Comparison of ENCODE assay signal across 1 cellular context in the genomic region with DNA sequence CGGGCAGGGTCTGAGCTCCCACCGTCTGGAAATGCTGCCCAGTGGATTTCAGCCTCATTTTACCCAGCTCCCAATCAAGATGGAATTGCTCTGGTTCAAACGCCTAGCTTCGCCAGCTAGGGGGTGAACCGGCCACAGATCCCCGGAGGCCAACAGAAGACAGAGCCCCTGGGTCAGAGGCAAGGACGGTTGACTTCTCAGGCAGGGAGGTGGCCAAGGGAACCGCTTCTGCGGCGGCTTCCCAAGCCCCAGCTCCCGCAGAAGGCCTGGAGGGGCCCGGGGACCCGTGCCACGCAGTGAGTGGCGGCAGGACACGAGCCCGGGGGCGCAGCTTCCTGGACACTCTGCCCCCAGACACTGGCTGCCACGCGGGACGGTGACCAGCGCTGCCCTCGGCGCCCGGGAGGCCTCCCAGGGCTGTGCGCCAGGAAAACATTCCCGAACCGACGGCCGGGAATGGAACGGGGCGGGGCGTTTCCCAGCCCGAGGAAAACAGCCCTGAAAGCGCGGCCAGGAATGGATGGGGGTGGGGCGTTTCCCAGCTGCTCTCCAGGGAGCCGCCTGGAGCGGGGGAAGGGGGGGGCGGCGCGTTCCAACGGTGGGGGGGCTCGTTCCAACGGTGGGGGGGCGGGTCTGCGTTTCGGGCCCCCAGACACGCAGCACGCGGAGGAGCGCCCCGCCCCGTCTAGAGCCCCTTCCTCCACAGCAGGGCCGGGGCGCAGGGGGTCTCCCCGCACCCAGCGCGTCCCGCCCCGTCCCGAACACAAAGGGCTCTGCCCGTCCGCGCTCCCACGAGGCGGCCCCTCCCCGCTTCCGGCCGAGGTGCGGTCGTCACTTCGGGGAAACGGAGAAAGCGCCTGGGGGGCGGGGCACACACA.
TF ChIP-seq lines count a peak whose summit lies in the region.

No MANE protein-coding gene starts in this region.

TF ChIP-seq in K562, 482 proteins besides CTCF, POLR2A, EP300 and RAD21 (continued from another document and continues in another):
- TF ChIP-seq ZNF592 (IDR thresholded peaks at IDR 0.05) (peak; percentile 99), SRSF1 (IDR thresholded peaks at IDR 0.05; ENCODE audit: low read depth, low read length) (no peak), NR2F6 (CRISPR knock-in tag; IDR thresholded peaks at IDR 0.05) (no peak), CBX8 (IDR thresholded peaks at IDR 0.05; ENCODE audit: borderline replicate concordance, extremely low read depth, low read depth, low read length, poor library complexity, severe bottlenecking) (no peak), EZH2 (IDR thresholded peaks at IDR 0.05; ENCODE audit: borderline replicate concordance, low read depth, low read length) (no peak), ETS2 (tag; IDR thresholded peaks at IDR 0.05; ENCODE audit: borderline replicate concordance, poor library complexity, severe bottlenecking) (peak; percentile 42), SP2 (IDR thresholded peaks at IDR 0.05; ENCODE audit: extremely low read depth, low read depth, low read length, poor library complexity, severe bottlenecking) (no peak), CEBPZ (IDR thresholded peaks at IDR 0.05; ENCODE audit: borderline replicate concordance, low read depth, low read length) (no peak), CREM (IDR thresholded peaks at IDR 0.05; ENCODE audit: low read depth) (peak; percentile 30), ARID3A (IDR thresholded peaks at IDR 0.05; ENCODE audit: borderline replicate concordance, low read depth, low read length) (no peak), ZNF3 (CRISPR knock-in tag; IDR thresholded peaks at IDR 0.05) (no peak), CHAMP1 (IDR thresholded peaks at IDR 0.05) (no peak), XRCC4 (IDR thresholded peaks at IDR 0.05; ENCODE audit: extremely low read depth, insufficient read depth, insufficient read length) (no peak), ZNF586 (CRISPR knock-in tag; conservative IDR thresholded peaks at IDR 0.05) (peak; percentile 31; the same call in 1 of the 2 replicates), CC2D1A (IDR thresholded peaks at IDR 0.05) (no peak), ZNF589 (CRISPR knock-in tag; IDR thresholded peaks at IDR 0.05; ENCODE audit: low read depth) (peak; percentile 96), FOSL1 (tag; conservative IDR thresholded peaks at IDR 0.05) (no peak), REST (CRISPR knock-in tag; IDR thresholded peaks at IDR 0.05; ENCODE audit: low read depth) (peak; percentile 87; the same call in 1 of the 2 replicates), KDM4B (IDR thresholded peaks at IDR 0.05; ENCODE audit: borderline replicate concordance in 2 of 2, low read depth in 1 of 2) (peak in 1 of 2 experiments; percentile 76; a peak in 1 of 4 replicates)
- TF ChIP-seq, protein P1, sequence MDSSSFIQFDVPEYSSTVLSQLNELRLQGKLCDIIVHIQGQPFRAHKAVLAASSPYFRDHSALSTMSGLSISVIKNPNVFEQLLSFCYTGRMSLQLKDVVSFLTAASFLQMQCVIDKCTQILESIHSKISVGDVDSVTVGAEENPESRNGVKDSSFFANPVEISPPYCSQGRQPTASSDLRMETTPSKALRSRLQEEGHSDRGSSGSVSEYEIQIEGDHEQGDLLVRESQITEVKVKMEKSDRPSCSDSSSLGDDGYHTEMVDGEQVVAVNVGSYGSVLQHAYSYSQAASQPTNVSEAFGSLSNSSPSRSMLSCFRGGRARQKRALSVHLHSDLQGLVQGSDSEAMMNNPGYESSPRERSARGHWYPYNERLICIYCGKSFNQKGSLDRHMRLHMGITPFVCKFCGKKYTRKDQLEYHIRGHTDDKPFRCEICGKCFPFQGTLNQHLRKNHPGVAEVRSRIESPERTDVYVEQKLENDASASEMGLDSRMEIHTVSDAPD (CRISPR knock-in tag; IDR thresholded peaks at IDR 0.05) = peak; percentile 28; the same call in 1 of the 2 replicates
- TF ChIP-seq, protein P2, sequence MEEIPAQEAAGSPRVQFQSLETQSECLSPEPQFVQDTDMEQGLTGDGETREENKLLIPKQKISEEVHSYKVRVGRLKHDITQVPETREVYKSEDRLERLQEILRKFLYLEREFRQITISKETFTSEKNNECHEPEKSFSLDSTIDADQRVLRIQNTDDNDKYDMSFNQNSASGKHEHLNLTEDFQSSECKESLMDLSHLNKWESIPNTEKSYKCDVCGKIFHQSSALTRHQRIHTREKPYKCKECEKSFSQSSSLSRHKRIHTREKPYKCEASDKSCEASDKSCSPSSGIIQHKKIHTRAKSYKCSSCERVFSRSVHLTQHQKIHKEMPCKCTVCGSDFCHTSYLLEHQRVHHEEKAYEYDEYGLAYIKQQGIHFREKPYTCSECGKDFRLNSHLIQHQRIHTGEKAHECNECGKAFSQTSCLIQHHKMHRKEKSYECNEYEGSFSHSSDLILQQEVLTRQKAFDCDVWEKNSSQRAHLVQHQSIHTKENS (CRISPR knock-in tag; IDR thresholded peaks at IDR 0.05) = no peak
- TF ChIP-seq, protein P3, sequence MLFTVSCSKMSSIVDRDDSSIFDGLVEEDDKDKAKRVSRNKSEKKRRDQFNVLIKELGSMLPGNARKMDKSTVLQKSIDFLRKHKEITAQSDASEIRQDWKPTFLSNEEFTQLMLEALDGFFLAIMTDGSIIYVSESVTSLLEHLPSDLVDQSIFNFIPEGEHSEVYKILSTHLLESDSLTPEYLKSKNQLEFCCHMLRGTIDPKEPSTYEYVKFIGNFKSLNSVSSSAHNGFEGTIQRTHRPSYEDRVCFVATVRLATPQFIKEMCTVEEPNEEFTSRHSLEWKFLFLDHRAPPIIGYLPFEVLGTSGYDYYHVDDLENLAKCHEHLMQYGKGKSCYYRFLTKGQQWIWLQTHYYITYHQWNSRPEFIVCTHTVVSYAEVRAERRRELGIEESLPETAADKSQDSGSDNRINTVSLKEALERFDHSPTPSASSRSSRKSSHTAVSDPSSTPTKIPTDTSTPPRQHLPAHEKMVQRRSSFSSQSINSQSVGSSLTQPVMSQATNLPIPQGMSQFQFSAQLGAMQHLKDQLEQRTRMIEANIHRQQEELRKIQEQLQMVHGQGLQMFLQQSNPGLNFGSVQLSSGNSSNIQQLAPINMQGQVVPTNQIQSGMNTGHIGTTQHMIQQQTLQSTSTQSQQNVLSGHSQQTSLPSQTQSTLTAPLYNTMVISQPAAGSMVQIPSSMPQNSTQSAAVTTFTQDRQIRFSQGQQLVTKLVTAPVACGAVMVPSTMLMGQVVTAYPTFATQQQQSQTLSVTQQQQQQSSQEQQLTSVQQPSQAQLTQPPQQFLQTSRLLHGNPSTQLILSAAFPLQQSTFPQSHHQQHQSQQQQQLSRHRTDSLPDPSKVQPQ (CRISPR knock-in tag; IDR thresholded peaks at IDR 0.05; ENCODE audit: borderline replicate concordance) = 0 out of 2 replicates have a peak, but pooled peaks have one; percentile 37
- TF ChIP-seq, protein P4, sequence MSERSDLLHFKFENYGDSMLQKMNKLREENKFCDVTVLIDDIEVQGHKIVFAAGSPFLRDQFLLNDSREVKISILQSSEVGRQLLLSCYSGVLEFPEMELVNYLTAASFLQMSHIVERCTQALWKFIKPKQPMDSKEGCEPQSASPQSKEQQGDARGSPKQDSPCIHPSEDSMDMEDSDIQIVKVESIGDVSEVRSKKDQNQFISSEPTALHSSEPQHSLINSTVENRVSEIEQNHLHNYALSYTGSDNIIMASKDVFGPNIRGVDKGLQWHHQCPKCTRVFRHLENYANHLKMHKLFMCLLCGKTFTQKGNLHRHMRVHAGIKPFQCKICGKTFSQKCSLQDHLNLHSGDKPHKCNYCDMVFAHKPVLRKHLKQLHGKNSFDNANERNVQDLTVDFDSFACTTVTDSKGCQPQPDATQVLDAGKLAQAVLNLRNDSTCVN (CRISPR knock-in tag; IDR thresholded peaks at IDR 0.05) = 0 out of 2 replicates have a peak, but pooled peaks have one; percentile 3
